Comparison of ENCODE assay signal across 8 cellular contexts in genomic region chr12:74317078-74317581, GRCh38.
DNase-seq lines count a peak whose midpoint lies in the region; ATAC-seq and TF ChIP-seq lines count a peak whose summit lies in the region.

No MANE protein-coding gene starts in this region.

- TF ChIP-seq CTCF in RWPE2 (IDR thresholded peaks at IDR 0.05; ENCODE audit: poor library complexity, severe bottlenecking) (peak; percentile 45), tibial nerve (IDR thresholded peaks at IDR 0.05) (peak in 3 of 5 experiments; percentile 19 to 44 (median 31)), omental fat pad (IDR thresholded peaks at IDR 0.05) (no peak)

- ATAC-seq in RWPE2 (ENCODE audit: low read depth) (peak; percentile 91), left cardiac atrium (peak; percentile 38 to 86), HG03159 (IDR thresholded peaks at IDR 0.05; ENCODE audit: unreplicated experiment) (no peak), omental fat pad (ENCODE audit: low FRiP score) (no peak)

- H3K27me3 ChIP-seq in RWPE2 (ENCODE audit: insufficient read depth, poor library complexity, severe bottlenecking) (no peaks in the 10 kb centered on the region), tibial nerve (no peaks in the 10 kb centered on the region)

- H3K36me3 ChIP-seq in RWPE2 (ENCODE audit: low read depth) = no peaks in the 10 kb centered on the region
- no peaks in the 10 kb centered on the region for H3K36me3 ChIP-seq in tibial nerve

- intact Hi-C loops in left cardiac atrium (cut with DNase I) = no loop called here

- H3K4me3 ChIP-seq in RWPE2 (ENCODE audit: severe bottlenecking) (no peak overlapping the region), tibial nerve (no peak overlapping the region)

- H3K27ac ChIP-seq in RWPE2 (ENCODE audit: poor library complexity, severe bottlenecking) (no peak overlapping the region), tibial nerve (no peak overlapping the region)

- H3K9me3 ChIP-seq in RWPE2 (ENCODE audit: severe bottlenecking) = no peaks in the 10 kb centered on the region
- H3K9me3 ChIP-seq in tibial nerve = no peaks in the 10 kb centered on the region

- peak in 1 of 2 donors; percentile 54 for TF ChIP-seq EP300 in tibial nerve (IDR thresholded peaks at IDR 0.05)

- TF ChIP-seq POLR2A in tibial nerve (IDR thresholded peaks at IDR 0.05) = no peak

- WGBS in tibial nerve, 2 donors = 19 to 30% methylated on average over 1 of the region's 1 CpG

- H3K4me1 ChIP-seq in RWPE2 (ENCODE audit: insufficient read depth, poor library complexity, severe bottlenecking) = no peaks in the 10 kb centered on the region
- peaks cover 0 to 4% (median 0%) of the 10 kb centered on the region in 4 donors for H3K4me1 ChIP-seq in tibial nerve

- DNase-seq in NCI-H1092 treated with DMSO at 0.1 percent for 48 hours (lab: John Stamatoyannopoulos, UW) = peak; percentile 4
- DNase-seq in NCI-H1092 (lab: John Stamatoyannopoulos, UW) = no peak
- no peak for DNase-seq in RWPE2 (ENCODE audit: low spot score)
- peak; percentile 49 for DNase-seq in left cardiac atrium
- DNase-seq in tibial nerve (ENCODE audit: low spot score in 2 of 2) = peak; percentile 35 to 70
- no peak for DNase-seq in omental fat pad (ENCODE audit: low spot score)
- no peak for DNase-seq in activated CD4-positive, alpha-beta T cell treated with anti-CD3 and anti-CD28 coated beads, Interleukin-2, amount 50 U/mL, for 48 hours

Comparison
In these comparisons a context has a peak if more than half of its experiments do, and no peak if none do; other contexts are left out.
1. DNase-seq: peak in NCI-H1092 treated with DMSO at 0.1 percent for 48 hours (single experiment), left cardiac atrium (single experiment) and tibial nerve (2 of 2); none in NCI-H1092 (single experiment), RWPE2 (single experiment), omental fat pad (single experiment) and activated CD4-positive, alpha-beta T cell treated with anti-CD3 and anti-CD28 coated beads, Interleukin-2, amount 50 U/mL, for 48 hours (0 of 2).
2. ATAC-seq: peak in RWPE2 (single experiment) and left cardiac atrium (2 of 2); none in HG03159 (single experiment) and omental fat pad (single experiment).
3. CTCF ChIP-seq: peak in RWPE2 (single experiment) and tibial nerve (3 of 5); none in omental fat pad (0 of 3).